15 cellular contexts compared by ENCODE assay signal in the genomic region with DNA sequence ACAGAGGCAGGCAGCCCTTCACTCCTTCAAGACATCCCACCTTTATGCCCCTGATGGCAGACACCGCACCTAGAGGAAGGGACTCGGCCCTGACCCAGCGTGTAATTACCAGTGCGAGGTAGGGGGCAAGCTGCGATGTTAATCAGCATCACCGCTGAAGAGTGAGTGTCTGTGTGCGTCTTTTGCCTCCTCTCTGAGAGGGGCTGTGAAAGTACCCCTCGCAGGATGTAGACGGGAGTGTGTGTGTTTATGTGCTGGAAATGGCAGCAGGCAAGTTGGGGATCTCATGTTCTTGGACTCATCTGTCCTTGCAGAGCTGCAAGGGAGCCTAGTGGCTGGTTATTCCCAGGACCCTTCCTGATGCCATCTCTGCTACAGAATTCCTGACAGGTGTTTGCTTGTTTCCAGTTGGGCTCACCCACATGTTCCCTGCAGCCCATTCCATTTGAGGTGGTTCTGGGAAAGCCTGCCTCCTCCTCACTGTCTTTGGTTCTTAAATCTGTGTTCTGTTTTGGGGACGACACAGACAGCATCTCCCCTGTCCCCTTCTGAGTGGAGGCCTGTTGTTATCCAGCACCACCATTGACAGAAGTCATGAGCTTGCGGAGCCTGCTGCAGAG.
"Had no signal": no experiment of that assay in that cellular context is flagged by ENCODE, and none has a peak within 500 bp of the region (broad histone marks: within the 10 kb centered on the region; RNA-seq: fewer than 3 reads in every experiment).

No MANE protein-coding gene starts in this region.

- H3K4me3 Mint-ChIP-seq: central memory CD8-positive, alpha-beta T cell; effector memory CD8-positive, alpha-beta T cell; naive thymus-derived CD4-positive, alpha-beta T cell; neural progenitor cell; stimulated activated naive B cell treated with anti-CD40 and anti-IgM and Interleukin-4, amounts not matched to agents 10 μg/mL and 1 μg/mL and 100 μg/mL, for 72 hours; stimulated activated naive CD8-positive, alpha-beta T cell treated with anti-CD3 and anti-CD28 coated beads, Interleukin-15, amount 100 ng/mL, for 72 hours had no signal

- H3K9me3 Mint-ChIP-seq: central memory CD8-positive, alpha-beta T cell; effector memory CD8-positive, alpha-beta T cell; neural progenitor cell; stimulated activated naive B cell treated with anti-CD40 and anti-IgM and Interleukin-4, amounts not matched to agents 10 μg/mL and 1 μg/mL and 100 μg/mL, for 72 hours had no signal

- H3K9me3 ChIP-seq: spleen, testis, tibial nerve had no signal

- ATAC-seq: effector memory CD8-positive, alpha-beta T cell; foreskin keratinocyte; naive thymus-derived CD4-positive, alpha-beta T cell; sciatic nerve; stimulated activated naive B cell treated with anti-CD40 and anti-IgM and Interleukin-4, amounts not matched to agents 10 μg/mL and 1 μg/mL and 100 μg/mL, for 72 hours; stimulated activated naive CD8-positive, alpha-beta T cell treated with anti-CD3 and anti-CD28 coated beads, Interleukin-15, amount 100 ng/mL, for 72 hours had no signal

- H3K4me1 ChIP-seq: foreskin keratinocyte, neural progenitor cell, testis had no signal

- H3K4me1 Mint-ChIP-seq: central memory CD8-positive, alpha-beta T cell; stimulated activated naive CD8-positive, alpha-beta T cell treated with anti-CD3 and anti-CD28 coated beads, Interleukin-15, amount 100 ng/mL, for 72 hours had no signal

- H3K4me3 ChIP-seq: hepatocyte, neural progenitor cell, spleen, testis, tibial nerve had no signal

- H3K27ac ChIP-seq: foreskin keratinocyte, hepatocyte, neural progenitor cell, spleen, testis, tibial nerve had no signal

- H3K27ac Mint-ChIP-seq: effector memory CD8-positive, alpha-beta T cell; stimulated activated naive B cell treated with anti-CD40 and anti-IgM and Interleukin-4, amounts not matched to agents 10 μg/mL and 1 μg/mL and 100 μg/mL, for 72 hours; stimulated activated naive CD8-positive, alpha-beta T cell treated with anti-CD3 and anti-CD28 coated beads, Interleukin-15, amount 100 ng/mL, for 72 hours had no signal

- H3K27me3 ChIP-seq: foreskin keratinocyte, hepatocyte, neural progenitor cell, spleen, testis, tibial nerve had no signal

- H3K36me3 ChIP-seq: neural progenitor cell, spleen, tibial nerve had no signal

- H3K27me3 Mint-ChIP-seq: stimulated activated naive B cell treated with anti-CD40 and anti-IgM and Interleukin-4, amounts not matched to agents 10 μg/mL and 1 μg/mL and 100 μg/mL, for 72 hours; stimulated activated naive CD8-positive, alpha-beta T cell treated with anti-CD3 and anti-CD28 coated beads, Interleukin-15, amount 100 ng/mL, for 72 hours had no signal

- DNase-seq: effector memory CD8-positive, alpha-beta T cell; foreskin keratinocyte; mammary epithelial cell; naive thymus-derived CD4-positive, alpha-beta T cell; spleen; stimulated activated CD4-positive, alpha-beta T cell treated with anti-CD3 and anti-CD28 coated beads, Interleukin-2, amount 100 ng/mL, for 24 hours; stimulated activated CD4-positive, alpha-beta T cell treated with anti-CD3 and anti-CD28 coated beads, Interleukin-4, amount 100 ng/mL, for 4 hours; stimulated activated naive B cell treated with anti-CD40 and anti-IgM and Interleukin-4, amounts not matched to agents 10 μg/mL and 1 μg/mL and 100 μg/mL, for 72 hours; stimulated activated naive CD8-positive, alpha-beta T cell treated with anti-CD3 and anti-CD28 coated beads, Interleukin-15, amount 100 ng/mL, for 72 hours; testis had no signal
